12 cellular contexts compared by ENCODE assay signal in the genomic region with DNA sequence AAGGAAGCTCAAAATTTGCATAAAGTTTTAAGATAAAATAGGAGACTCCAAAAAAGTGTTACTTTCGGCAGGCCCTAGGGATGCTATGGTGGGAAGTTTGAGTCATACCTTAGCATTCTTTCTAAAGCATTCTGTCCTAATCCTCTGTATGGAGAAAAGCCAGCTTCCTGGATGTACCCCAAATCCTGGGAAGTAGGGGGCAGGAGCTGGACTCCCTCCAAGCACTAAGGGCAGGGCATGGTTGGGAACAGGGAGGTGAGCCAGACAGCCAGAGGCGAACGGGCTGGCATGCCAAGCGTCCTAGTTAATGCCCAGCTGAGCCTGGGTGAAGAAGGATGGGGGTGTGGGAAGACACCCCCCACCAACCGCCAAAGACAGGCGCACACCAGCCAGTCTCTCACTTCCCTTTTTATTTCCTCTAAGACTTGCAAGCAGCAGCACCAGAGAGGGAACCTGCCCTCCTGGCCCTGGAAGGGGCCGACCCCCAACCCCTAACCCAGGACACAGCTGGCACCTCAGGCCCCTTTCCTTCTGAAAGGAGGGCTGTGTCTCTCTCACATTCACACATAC. TPM values are rescaled to one million over a fixed set of nuclear protein-coding genes. Genes with fewer than 3 reads are reported as not detected.
A peak's percentile ranks its signal among the peaks of the same experiment; 100 is the strongest.
DNase-seq lines count a peak whose midpoint lies in the region; ATAC-seq and TF ChIP-seq lines count a peak whose summit lies in the region.
"Had no signal": no experiment of that assay in that cellular context is flagged by ENCODE, and none has a peak within 500 bp of the region (broad histone marks: within the 10 kb centered on the region; RNA-seq: fewer than 3 reads in every experiment).

No MANE protein-coding gene starts in this region.

- no peaks in the 10 kb centered on the region for H3K9me3 ChIP-seq in PC-3 (ENCODE audit: low read length)
- H3K9me3 ChIP-seq: upper lobe of left lung had no signal

- H3K4me1 ChIP-seq in PC-3 (ENCODE audit: insufficient read depth, low read length) = no peaks in the 10 kb centered on the region

- H3K4me2 ChIP-seq in PC-3 (ENCODE audit: low read length) = no peak overlapping the region

- ATAC-seq in GM18858 (IDR thresholded peaks at IDR 0.05; ENCODE audit: unreplicated experiment) = peak; percentile 67
- peak; percentile 54 for ATAC-seq in HG02623 (IDR thresholded peaks at IDR 0.05; ENCODE audit: unreplicated experiment)
- peak; percentile 10 for ATAC-seq in esophagus mucosa
- ATAC-seq in PC-3 = no peak

- no peaks in the 10 kb centered on the region for H4K20me1 ChIP-seq in PC-3 (ENCODE audit: low read length)

- no peak overlapping the region for H3K9ac ChIP-seq in PC-3 (ENCODE audit: low read length)

- CTCF ChIA-PET in PC-3 (lab: Charles Lee) = interaction anchor here (1.3 kb wide), 1 partner anchor 9 kb away, joined by 8 read pairs; no protein-coding TSS in a partner anchor

- no peak overlapping the region for H2AFZ ChIP-seq in PC-3 (ENCODE audit: low read length)

- H3K27ac ChIP-seq in PC-3 (ENCODE audit: low read length) = no peak overlapping the region
- H3K27ac ChIP-seq: upper lobe of left lung had no signal

- DNase-seq in KG1 (lab: John Stamatoyannopoulos, UW) = peak; percentile 52
- DNase-seq in head of caudate nucleus = no peak
- no peak for DNase-seq in PC-3
- no peak for DNase-seq in NCI-H2227 treated with DMSO at 0.1 percent for 48 hours (lab: John Stamatoyannopoulos, UW)
- DNase-seq in activated CD4-positive, alpha-beta T cell treated with anti-CD3 and anti-CD28 coated beads for 48 hours = no peak
- DNase-seq: NCI-H1694; stimulated activated CD4-positive, alpha-beta T cell treated with anti-CD3 and anti-CD28 coated beads, Interleukin-4, amount 100 ng/mL, for 24 hours; upper lobe of left lung had no signal

- H3K36me3 ChIP-seq in PC-3 (ENCODE audit: low read depth, low read length) = no peaks in the 10 kb centered on the region

- H3K79me2 ChIP-seq in PC-3 (ENCODE audit: low read length) = no peaks in the 10 kb centered on the region

- intact Hi-C loops in head of caudate nucleus (cut with DNase I) = no loop called here
- intact Hi-C loops in PC-3 (cut with micrococcal nuclease) = loop anchor here (10.0 kb wide), 1 partner anchor 139 kb away; no protein-coding TSS in a partner anchor

- no peak overlapping the region for H3K4me3 ChIP-seq in PC-3 (ENCODE audit: low read length)
- H3K4me3 ChIP-seq: upper lobe of left lung had no signal

- no TSS peak for BruUV-seq in PC-3 (replicated peaks; lab: Mats Ljungman, UMichigan)

- H3K27me3 ChIP-seq in PC-3 (ENCODE audit: low read length) = no peaks in the 10 kb centered on the region

- no peaks in the 10 kb centered on the region for H3K9me2 ChIP-seq in PC-3 (replicated peaks; ENCODE audit: low read length)

- no peak for TF ChIP-seq CTCF in PC-3 (conservative IDR thresholded peaks at IDR 0.05; ENCODE audit: low read depth, low read length)

- H3F3A ChIP-seq in PC-3 (ENCODE audit: low read length, unreplicated experiment) = no peaks in the 10 kb centered on the region

- POLR2A ChIA-PET in PC-3 (lab: Charles Lee; ENCODE audit: unreplicated experiment) = no interaction called here

RNA-seq across cellular contexts. Expression of a gene that starts 23.9 kb away (rescaled TPM):
- total RNA-seq in esophagus mucosa (0.56 TPM), PC-3 (2014; rRNA removed) (3.5 and 6.5 TPM in 2 replicates)

RNA-seq across cellular contexts. Expression of a gene that starts 31.3 kb away (rescaled TPM):
- 1.00 TPM for total RNA-seq in esophagus mucosa
- total RNA-seq in PC-3 (2014; rRNA removed) = 7.4 and 12.4 TPM in 2 replicates

RNA-seq across cellular contexts. Expression of a gene that starts 46.3 kb away (rescaled TPM):
- total RNA-seq in esophagus mucosa = 43.6 TPM
- 233 and 313 TPM in 2 replicates for total RNA-seq in PC-3 (2014; rRNA removed)

RNA-seq across cellular contexts. Expression of a gene that starts 53.2 kb away (rescaled TPM):
- not detected for total RNA-seq in esophagus mucosa
- not detected in 2 replicates for total RNA-seq in PC-3 (2014; rRNA removed)
- total RNA-seq: T-helper 1 cell treated with Interleukin-12 subunit alpha and Interleukin-12 subunit beta and Interleukin-4 antibody, amounts not matched to agents 30 ng/mL and 1 ng/mL, for 36 hours; upper lobe of left lung had no signal

RNA-seq across cellular contexts. Expression of a gene that starts 57.3 kb away (rescaled TPM):
- total RNA-seq in esophagus mucosa (28.2 TPM), PC-3 (2014; rRNA removed) (31.3 and 35.0 TPM in 2 replicates)
